Comparison of ENCODE assay signal across 8 cellular contexts in genomic region chr16:88810868-88811599, GRCh38. TPM values are rescaled to one million over a fixed set of nuclear protein-coding genes. Genes with fewer than 3 reads are reported as not detected.
A peak's percentile ranks its signal among the peaks of the same experiment; 100 is the strongest.
DNase-seq lines count a peak whose midpoint lies in the region; ATAC-seq and TF ChIP-seq lines count a peak whose summit lies in the region.

No MANE protein-coding gene starts in this region.

- H3K4me3 ChIP-seq in Caco-2 (ENCODE audit: low read depth, low read length) (peak overlapping the region; percentile 96), fibroblast of pulmonary artery (replicated peaks; ENCODE audit: low read depth, low read length) (peak overlapping the region; percentile 70), testis (peak overlapping the region; percentile 83 to 91)

- ATAC-seq in GM19397 (IDR thresholded peaks at IDR 0.05; ENCODE audit: unreplicated experiment) (peak; percentile 42), HG03460 (IDR thresholded peaks at IDR 0.05; ENCODE audit: unreplicated experiment) (peak; percentile 48)

- H3K27me3 Mint-ChIP-seq in Caco-2 (ENCODE audit: insufficient read depth, unreplicated experiment) (no peaks in the 10 kb centered on the region), nephron (ENCODE audit: low read depth) (no peaks in the 10 kb centered on the region)

- peak overlapping the region; percentile 97 for H3K4me3 Mint-ChIP-seq in Caco-2 (ENCODE audit: unreplicated experiment)
- peak overlapping the region; percentile 95 for H3K4me3 Mint-ChIP-seq in nephron

- peak; percentile 34 for TF ChIP-seq POLR2A in testis (IDR thresholded peaks at IDR 0.05)

- 7 to 8% methylated on average over 3 to 28 of the region's 45 CpGs for WGBS in testis, 2 donors

- H3K4me1 Mint-ChIP-seq in Caco-2 (ENCODE audit: low read depth, unreplicated experiment): no peaks in the 10 kb centered on the region
- no peaks in the 10 kb centered on the region for H3K4me1 Mint-ChIP-seq in nephron

- POLR2A ChIA-PET in Caco-2 (lab: Charles Lee): interaction anchor here (0.6 to 2.5 kb wide), 4 partner anchors 46 to 406 kb away, joined by 3 to 13 read pairs (median 3); partner anchors contain the start of genes GALNS, TRAPPC2L and ZNF778

- DNase-seq in Caco-2 (peak; percentile 86), NOMO-1 treated with dmso at 0.1 percent for 144 hours (lab: John Stamatoyannopoulos, UW; ENCODE audit: unreplicated experiment) (peak; percentile 60), fibroblast of pulmonary artery (ENCODE audit: low read depth) (peak; percentile 79), testis (peak; percentile 87)
- peak; percentile 87 for DNase-seq in activated effector memory CD4-positive, alpha-beta T cell treated with anti-CD3 and anti-CD28 coated beads, Interleukin-2, amount 50 U/mL, for 16 hours

- intact Hi-C loops in Caco-2 (cut with micrococcal nuclease; ENCODE audit: unreplicated experiment): no loop called here
- intact Hi-C loops in testis (cut with DNase I; ENCODE audit: low total_unique reads): no loop called here

- no peaks in the 10 kb centered on the region for H3K9me3 Mint-ChIP-seq in Caco-2 (ENCODE audit: unreplicated experiment)
- no peaks in the 10 kb centered on the region for H3K9me3 Mint-ChIP-seq in nephron

- no TSS peak for BruUV-seq in Caco-2 (replicated peaks; lab: Mats Ljungman, UMichigan)

- TF ChIP-seq CTCF in Caco-2 (IDR thresholded peaks at IDR 0.05; ENCODE audit: insufficient read depth in 1 of 2, low read depth in 1 of 2, low read length in 1 of 2, severe bottlenecking in 1 of 2, unreplicated experiment in 1 of 2): no peak
- TF ChIP-seq CTCF in fibroblast of pulmonary artery (IDR thresholded peaks at IDR 0.05; ENCODE audit: low read length, missing control alignments): no peak
- TF ChIP-seq CTCF in nephron (IDR thresholded peaks at IDR 0.05; ENCODE audit: unreplicated experiment in 3 of 3): no peak
- TF ChIP-seq CTCF in testis (IDR thresholded peaks at IDR 0.05): no peak

- peak overlapping the region; percentile 82 to 92 for H3K27ac ChIP-seq in testis

- H3K27ac Mint-ChIP-seq in Caco-2 (ENCODE audit: unreplicated experiment) (peak overlapping the region; percentile 98), nephron (peak overlapping the region; percentile 80 to 94 (median 94))

- peaks cover 86% of the 10 kb centered on the region for H3K36me3 Mint-ChIP-seq in Caco-2 (ENCODE audit: insufficient read depth, unreplicated experiment)
- H3K36me3 Mint-ChIP-seq in nephron (ENCODE audit: low read depth): peaks cover 5% of the 10 kb centered on the region

- no peaks in the 10 kb centered on the region for H3K27me3 ChIP-seq in Caco-2 (replicated peaks; ENCODE audit: control insufficient read depth, insufficient read depth, low read length)
- H3K27me3 ChIP-seq in testis: no peaks in the 10 kb centered on the region

- H3K4me1 ChIP-seq in Caco-2 (peaks cover 15% of the 10 kb centered on the region), testis (peaks cover 29% of the 10 kb centered on the region)

- H3K36me3 ChIP-seq in Caco-2 (ENCODE audit: control insufficient read depth, insufficient read depth, low read length) (peaks cover 20% of the 10 kb centered on the region), testis (ENCODE audit: low read depth, missing control alignments) (no peaks in the 10 kb centered on the region)

- CTCF ChIA-PET in Caco-2 (lab: Charles Lee): interaction anchor here (0.6 to 3.1 kb wide), 4 partner anchors 26 to 95 kb away, joined by 5 to 29 read pairs (median 10); partner anchors contain the start of genes GALNS, PIEZO1 and TRAPPC2L

- H3K9me3 ChIP-seq in Caco-2 (no peaks in the 10 kb centered on the region), testis (no peaks in the 10 kb centered on the region)

RNA-seq across cellular contexts. Expression of gene APRT, which starts 0.7 kb away (rescaled TPM):
- 251 and 268 TPM in 2 replicates for total RNA-seq in Caco-2 (2022)
- total RNA-seq in testis: 10 to 100 TPM; 62.1 to 82.1 TPM
- 86.0 TPM for polyA plus RNA-seq in testis (ENCODE audit: insufficient read depth, low read depth, low replicate concordance)

RNA-seq across cellular contexts. Expression of gene CDT1, which starts 7.4 kb away (rescaled TPM):
- total RNA-seq in Caco-2 (2022) (97.7 and 98.0 TPM in 2 replicates), testis (10 to 100 TPM; 14.9 to 19.1 TPM)
- polyA plus RNA-seq in testis (ENCODE audit: insufficient read depth, low read depth, low replicate concordance): 11.9 TPM

RNA-seq across cellular contexts. Expression of gene PIEZO1, which starts 26.0 kb away (rescaled TPM):
- 248 and 284 TPM in 2 replicates for total RNA-seq in Caco-2 (2022)
- total RNA-seq in testis: 10 to 100 TPM; 40.7 to 44.5 TPM
- polyA plus RNA-seq in testis (ENCODE audit: insufficient read depth, low read depth, low replicate concordance): 24.2 TPM

RNA-seq across cellular contexts. Expression of gene GALNS, which starts 45.7 kb away (rescaled TPM):
- 55.3 and 57.8 TPM in 2 replicates for total RNA-seq in Caco-2 (2022)
- 10 to 100 TPM; 65.3 to 94.4 TPM for total RNA-seq in testis
- polyA plus RNA-seq in testis (ENCODE audit: insufficient read depth, low read depth, low replicate concordance): 55.9 TPM

RNA-seq across cellular contexts. Expression of gene TRAPPC2L, which starts 45.9 kb away (rescaled TPM):
- 179 and 181 TPM in 2 replicates for total RNA-seq in Caco-2 (2022)
- total RNA-seq in testis: 10 to 100 TPM; 58.3 to 59.8 TPM
- 216 TPM for polyA plus RNA-seq in testis (ENCODE audit: insufficient read depth, low read depth, low replicate concordance)

Comparison
In these comparisons a context has a peak if more than half of its experiments do, and no peak if none do; other contexts are left out.
1. Peak in every context shown above with its lines: DNase-seq, ATAC-seq, H3K4me3 ChIP-seq and H3K27ac ChIP-seq.